1 cellular context compared by ENCODE assay signal in the genomic region with DNA sequence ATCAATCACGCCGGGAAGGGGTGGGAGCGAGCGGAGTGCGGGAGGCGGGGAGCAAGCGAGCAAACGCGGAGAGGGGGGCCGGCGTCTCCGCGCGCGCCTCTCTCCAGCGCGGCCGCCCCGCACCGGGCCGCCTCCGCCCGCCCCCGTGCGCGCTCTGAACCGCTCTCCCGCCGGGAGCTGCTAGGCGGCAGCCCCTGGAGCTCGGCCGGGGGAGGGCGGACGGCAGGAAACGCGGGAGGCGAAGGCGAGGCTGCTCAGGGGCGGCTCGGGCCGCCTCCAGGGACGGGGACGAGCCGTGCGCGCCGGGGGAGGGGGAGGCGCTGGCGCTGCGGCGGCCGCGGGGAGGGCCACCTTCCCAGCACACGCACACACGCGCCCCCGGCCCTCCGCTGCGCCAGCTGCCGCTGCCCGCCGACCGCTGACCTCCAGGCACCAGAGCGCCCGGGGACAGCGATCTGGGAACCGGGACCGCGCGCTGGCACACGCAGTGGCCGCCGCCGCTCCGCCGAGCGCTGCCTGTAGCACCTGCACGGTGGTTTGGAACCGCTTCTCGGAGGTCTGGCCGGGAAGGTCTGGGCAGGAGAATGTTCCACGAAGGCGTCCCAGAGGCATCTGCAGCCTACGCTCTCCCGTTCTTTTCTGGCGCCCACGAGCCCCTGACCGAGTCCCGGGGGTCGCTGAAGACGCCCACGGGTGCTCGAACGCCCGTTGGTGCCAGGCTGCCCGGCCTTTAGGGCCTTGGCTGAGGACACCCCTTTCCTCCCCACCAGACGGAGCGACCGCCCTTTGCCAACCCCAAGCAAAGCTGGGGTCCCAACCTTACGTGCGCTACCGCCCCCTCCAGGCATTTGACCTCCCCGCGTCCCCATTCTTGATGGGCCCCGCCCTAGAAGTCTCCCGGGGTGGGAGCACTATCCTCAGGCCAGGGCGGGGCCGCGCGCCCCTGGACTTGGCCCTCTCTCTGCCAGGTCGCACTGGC.
TF ChIP-seq lines count a peak whose summit lies in the region.

Gene GABBR2 (minus strand): TSS at position 3 of the 979 bp plus-strand sequence. CDS start 198 bp downstream, outside the sequence.

TF ChIP-seq in WTC11, 78 proteins besides CTCF, POLR2A, EP300 and RAD21 (continued from another document):
- TF ChIP-seq, protein P1, sequence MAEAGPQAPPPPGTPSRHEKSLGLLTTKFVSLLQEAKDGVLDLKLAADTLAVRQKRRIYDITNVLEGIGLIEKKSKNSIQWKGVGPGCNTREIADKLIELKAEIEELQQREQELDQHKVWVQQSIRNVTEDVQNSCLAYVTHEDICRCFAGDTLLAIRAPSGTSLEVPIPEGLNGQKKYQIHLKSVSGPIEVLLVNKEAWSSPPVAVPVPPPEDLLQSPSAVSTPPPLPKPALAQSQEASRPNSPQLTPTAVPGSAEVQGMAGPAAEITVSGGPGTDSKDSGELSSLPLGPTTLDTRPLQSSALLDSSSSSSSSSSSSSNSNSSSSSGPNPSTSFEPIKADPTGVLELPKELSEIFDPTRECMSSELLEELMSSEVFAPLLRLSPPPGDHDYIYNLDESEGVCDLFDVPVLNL (CRISPR knock-in tag; IDR thresholded peaks at IDR 0.05; ENCODE audit: borderline replicate concordance, low read depth): no peak
- TF ChIP-seq JUN (CRISPR knock-in tag; IDR thresholded peaks at IDR 0.05) (no peak), ETV6 (CRISPR knock-in tag; IDR thresholded peaks at IDR 0.05) (0 out of 2 replicates have a peak, but pooled peaks have one; percentile 30), MAX (CRISPR knock-in tag; IDR thresholded peaks at IDR 0.05) (no peak), ERG (CRISPR knock-in tag; IDR thresholded peaks at IDR 0.05) (no peak), CREB1 (CRISPR knock-in tag; IDR thresholded peaks at IDR 0.05) (no peak), ZBTB21 (CRISPR knock-in tag; IDR thresholded peaks at IDR 0.05; ENCODE audit: borderline replicate concordance) (0 out of 2 replicates have a peak, but pooled peaks have one; percentile 44), TEAD4 (CRISPR knock-in tag; IDR thresholded peaks at IDR 0.05) (no peak)
